10 cellular contexts compared by ENCODE assay signal in the genomic region with DNA sequence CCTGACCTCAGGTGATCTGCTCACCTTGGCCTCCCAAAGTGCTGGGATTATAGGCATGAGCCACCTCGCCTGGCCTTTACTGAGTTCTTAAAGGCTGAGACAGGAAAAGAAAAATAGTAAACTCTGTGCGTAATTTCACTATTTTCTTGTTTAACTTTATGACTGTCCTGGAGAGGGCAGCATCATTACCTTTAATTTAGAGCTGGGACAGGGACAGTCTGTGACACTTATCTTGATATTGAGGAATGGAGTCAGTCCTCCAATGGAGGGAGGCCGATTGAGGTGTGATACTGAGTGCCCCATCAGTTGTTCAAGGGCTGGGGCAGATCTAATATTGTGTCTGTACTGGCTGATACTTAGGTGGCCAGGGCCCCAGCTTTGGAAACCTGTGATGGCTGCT. TPM values are rescaled to one million over a fixed set of nuclear protein-coding genes. Genes with fewer than 3 reads are reported as not detected.
DNase-seq lines count a peak whose midpoint lies in the region; TF ChIP-seq lines count a peak whose summit lies in the region.
"Had no signal": no experiment of that assay in that cellular context is flagged by ENCODE, and none has a peak within 500 bp of the region (broad histone marks: within the 10 kb centered on the region; RNA-seq: fewer than 3 reads in every experiment).

No MANE protein-coding gene starts in this region.

- H3K27ac ChIP-seq in Peyer's patch (no peak overlapping the region), prostate gland (no peak overlapping the region)
- H3K27ac ChIP-seq: VCaP had no signal

- intact Hi-C loops in prostate gland (cut with DNase I), result no loop called here

- H3K27me3 ChIP-seq in GM06990 (replicated peaks; ENCODE audit: control insufficient read depth, insufficient read depth, low read length) (no peaks in the 10 kb centered on the region), Peyer's patch (no peaks in the 10 kb centered on the region), prostate gland (replicated peaks; ENCODE audit: insufficient read depth) (peaks cover 2% of the 10 kb centered on the region)

- WGBS in prostate gland, result 53% methylated on average over 3 of the region's 3 CpGs

- H3K4me1 ChIP-seq in Peyer's patch, result peaks cover 0 to 10% (median 0%) of the 10 kb centered on the region in 4 donors
- H3K4me1 ChIP-seq in prostate gland (replicated peaks), result no peaks in the 10 kb centered on the region

- peak; percentile 10 for DNase-seq in A172 (ENCODE audit: low spot score)
- DNase-seq in GM06990 (ENCODE audit: extremely low read depth, insufficient read length), result no peak
- no peak for DNase-seq in Peyer's patch
- peak; percentile 22 for DNase-seq in iPS-NIHi7 (ENCODE audit: extremely low spot score)
- no peak for DNase-seq in dedifferentiated amniotic fluid mesenchymal stem cell (ENCODE audit: extremely low spot score)
- no peak for DNase-seq in prostate gland (ENCODE audit: low spot score)
- no peak for DNase-seq in NCI-H345 treated with DMSO at 0.1 percent for 48 hours (lab: John Stamatoyannopoulos, UW; ENCODE audit: unreplicated experiment)
- no peak for DNase-seq in HuH-7 (ENCODE audit: low spot score)

- H3K4me3 ChIP-seq in GM06990 (replicated peaks; ENCODE audit: low read depth, low read length), result no peak overlapping the region
- H3K4me3 ChIP-seq in Peyer's patch, result no peak overlapping the region
- H3K4me3 ChIP-seq in prostate gland, result no peak overlapping the region

- TF ChIP-seq POLR2A in Peyer's patch (IDR thresholded peaks at IDR 0.05), result no peak
- no peak for TF ChIP-seq POLR2A in prostate gland (IDR thresholded peaks at IDR 0.05)

- H3K9me3 ChIP-seq in Peyer's patch (no peaks in the 10 kb centered on the region), prostate gland (no peaks in the 10 kb centered on the region)

- TF ChIP-seq CTCF in GM06990 (IDR thresholded peaks at IDR 0.05; ENCODE audit: insufficient read depth, low read length, poor library complexity, severe bottlenecking), result peak; percentile 37
- TF ChIP-seq CTCF in Peyer's patch (IDR thresholded peaks at IDR 0.05), result peak in 4 of 6 experiments; percentile 8 to 22 (median 16)
- TF ChIP-seq CTCF in prostate gland (IDR thresholded peaks at IDR 0.05), result no peak

- no peaks in the 10 kb centered on the region for H3K36me3 ChIP-seq in GM06990 (ENCODE audit: control insufficient read depth, insufficient read depth, low read length)
- H3K36me3 ChIP-seq in Peyer's patch, result no peaks in the 10 kb centered on the region
- H3K36me3 ChIP-seq in prostate gland, result no peaks in the 10 kb centered on the region

RNA-seq across cellular contexts. Expression of a gene that starts 21.5 kb away (rescaled TPM):
- total RNA-seq in A172 (2014; rRNA removed; shearing (Covaris generic)), result 12.6 and 15.7 TPM in 2 replicates
- total RNA-seq in Peyer's patch (10 to 100 TPM in 1 of 4 donors, 1 to 10 TPM in 3; 2.5 to 14.0 (median 2.8) TPM), prostate gland (1 to 10 TPM; 1.6 to 2.0 TPM)
- total RNA-seq: bronchial epithelial cell had no signal

RNA-seq across cellular contexts. Expression of a gene that starts 37.4 kb away (rescaled TPM):
- 83.7 and 122 TPM in 2 replicates for total RNA-seq in A172 (2014; rRNA removed; shearing (Covaris generic))
- total RNA-seq in Peyer's patch, result 10 to 100 TPM; 40.4 to 96.3 (median 47.4) TPM
- 10 to 100 TPM in 1 of 2 donors, 1 to 10 TPM in 1; 8.3 to 11.1 TPM for total RNA-seq in prostate gland

Comparison
In these comparisons a context has a peak if more than half of its experiments do, and no peak if none do; other contexts are left out.
1. DNase-seq: peak in A172 (single experiment) and iPS-NIHi7 (single experiment); none in GM06990 (single experiment), Peyer's patch (0 of 3), dedifferentiated amniotic fluid mesenchymal stem cell (single experiment), prostate gland (single experiment), NCI-H345 treated with DMSO at 0.1 percent for 48 hours (single experiment) and HuH-7 (single experiment).
2. CTCF ChIP-seq: peak in GM06990 (single experiment) and Peyer's patch (4 of 6); none in prostate gland (0 of 4).